In genomic region chr6:108118791-108119211, GRCh38 we compare ENCODE assay signal across 9 cellular contexts. TPM values are rescaled to one million over a fixed set of nuclear protein-coding genes. Genes with fewer than 3 reads are reported as not detected.
DNase-seq lines count a peak whose midpoint lies in the region; ATAC-seq and TF ChIP-seq lines count a peak whose summit lies in the region.
"Had no signal": no experiment of that assay in that cellular context is flagged by ENCODE, and none has a peak within 500 bp of the region (broad histone marks: within the 10 kb centered on the region; RNA-seq: fewer than 3 reads in every experiment).

No MANE protein-coding gene starts in this region.

- ATAC-seq in HG02759 (IDR thresholded peaks at IDR 0.05; ENCODE audit: unreplicated experiment): no peak
- ATAC-seq in sciatic nerve: no peak
- ATAC-seq: K562 had no signal

- H3K27me3 ChIP-seq in vagina: peaks cover 18% of the 10 kb centered on the region

- peaks cover 46% of the 10 kb centered on the region for H3K4me1 ChIP-seq in vagina

- intact Hi-C loops in vagina (cut with DNase I): loop anchor here (10.0 kb wide), 1 partner anchor 406 kb away; no protein-coding TSS in a partner anchor
- intact Hi-C loops in sciatic nerve (cut with DNase I): no loop called here

- no peaks in the 10 kb centered on the region for H3K9me3 Mint-ChIP-seq in mesothelial cell of epicardium

- peak overlapping the region; percentile 29 for H3K4me3 ChIP-seq in astrocyte of the spinal cord (ENCODE audit: low read depth, low read length)
- peak overlapping the region; percentile 56 to 61 for H3K4me3 ChIP-seq in vagina
- H3K4me3 ChIP-seq: K562 had no signal

- H3K9me3 ChIP-seq in vagina: no peaks in the 10 kb centered on the region

- DNase-seq in stimulated activated CD4-positive, alpha-beta T cell treated with anti-CD3 and anti-CD28 coated beads, Interleukin-15, amount 100 ng/mL, for 24 hours: peak; percentile 14
- DNase-seq in stimulated activated CD4-positive, alpha-beta T cell treated with anti-CD3 and anti-CD28 coated beads, Interleukin-4, amount 100 ng/mL, for 4 hours: no peak
- DNase-seq in astrocyte of the spinal cord (ENCODE audit: low read depth, low spot score): no peak
- DNase-seq in mesothelial cell of epicardium (ENCODE audit: low spot score in 2 of 2, unreplicated experiment in 2 of 2): no peak
- DNase-seq in vagina (ENCODE audit: extremely low spot score in 2 of 2): no peak
- no peak for DNase-seq in sciatic nerve (ENCODE audit: low spot score)
- DNase-seq in pons (ENCODE audit: low spot score): no peak

- peaks cover 97% of the 10 kb centered on the region for H3K27me3 Mint-ChIP-seq in mesothelial cell of epicardium (ENCODE audit: low read depth)

- H3K27ac Mint-ChIP-seq in mesothelial cell of epicardium: no peak overlapping the region

- H3K36me3 ChIP-seq in vagina: no peaks in the 10 kb centered on the region

- H3K4me3 Mint-ChIP-seq in mesothelial cell of epicardium: peak overlapping the region; percentile 72

- peaks cover 38% of the 10 kb centered on the region for H3K4me1 Mint-ChIP-seq in mesothelial cell of epicardium

- TF ChIP-seq POLR2A in vagina (IDR thresholded peaks at IDR 0.05): no peak

- TF ChIP-seq CTCF in astrocyte of the spinal cord (IDR thresholded peaks at IDR 0.05; ENCODE audit: low read depth, low read length) (no peak), mesothelial cell of epicardium (IDR thresholded peaks at IDR 0.05; ENCODE audit: unreplicated experiment) (no peak), vagina (IDR thresholded peaks at IDR 0.05) (no peak)

- in situ Hi-C loops in astrocyte of the spinal cord (cut with HindIII; ENCODE audit: low sequenced_read_pairs): no loop called here

- H3K36me3 Mint-ChIP-seq in mesothelial cell of epicardium: no peaks in the 10 kb centered on the region

- H3K27ac ChIP-seq in vagina: no peak overlapping the region

RNA-seq across cellular contexts. Expression of gene OSTM1, which starts 44.3 kb away (rescaled TPM):
- total RNA-seq in mesothelial cell of epicardium (11.9 to 16.8 TPM (median 14.4 TPM) in 3 replicates), vagina (34.4 TPM), sciatic nerve (43.2 TPM)

RNA-seq across cellular contexts. Expression of gene NR2E1, which starts 47.0 kb away (rescaled TPM):
- not detected in 3 replicates for total RNA-seq in mesothelial cell of epicardium
- total RNA-seq in vagina: not detected
- not detected for total RNA-seq in sciatic nerve
- total RNA-seq: K562 had no signal
